1 cellular context compared by ENCODE assay signal in the genomic region with DNA sequence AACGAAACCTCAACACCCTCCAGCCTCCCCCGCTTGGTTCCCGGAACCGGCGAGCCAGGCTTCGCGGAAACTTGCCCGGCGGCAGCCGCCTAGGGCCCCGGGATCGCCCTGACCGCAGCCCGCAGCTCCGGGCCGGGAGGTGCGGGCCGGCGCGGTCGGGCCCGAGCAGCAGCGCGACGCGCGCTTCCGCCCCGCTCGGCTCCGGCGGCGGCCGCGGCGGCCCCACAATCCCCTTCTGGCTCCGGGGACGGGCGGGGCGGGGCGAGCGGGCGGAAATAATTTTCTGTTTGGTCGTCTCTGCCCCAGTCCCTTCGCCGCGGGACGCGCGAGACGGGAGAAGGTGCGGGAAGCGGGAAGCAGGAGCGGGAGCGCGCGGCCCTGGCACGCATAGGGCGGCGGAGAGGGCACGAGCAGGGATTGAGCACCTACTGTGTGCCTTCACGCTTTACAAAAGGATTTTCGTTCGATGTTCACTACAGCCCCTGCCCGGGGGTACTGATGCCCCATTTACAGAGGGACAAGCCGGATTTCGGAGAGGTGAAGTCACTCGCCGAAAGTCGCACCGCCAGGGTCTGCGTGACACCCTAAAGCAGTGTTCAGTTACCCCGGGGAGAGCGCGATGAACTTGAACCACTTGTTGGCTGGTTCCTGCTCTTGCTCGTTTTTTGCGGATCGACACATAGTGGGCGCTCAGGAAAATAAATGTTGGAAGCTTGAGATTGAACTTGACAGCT.
TF ChIP-seq lines count a peak whose summit lies in the region.

No MANE protein-coding gene starts in this region.

TF ChIP-seq in K562, 482 proteins besides CTCF, POLR2A, EP300 and RAD21 (continued from another document and continues in another):
- TF ChIP-seq NRF1 (conservative IDR thresholded peaks at IDR 0.05 in 1 of 2, IDR thresholded peaks at IDR 0.05 in 1 of 2) (peak; percentile 15 to 20; a peak in 2 of 4 replicates), POLR3A (IDR thresholded peaks at IDR 0.05; ENCODE audit: borderline replicate concordance, extremely low read depth, insufficient read depth, insufficient read length) (no peak), RBBP5 (IDR thresholded peaks at IDR 0.05; ENCODE audit: borderline replicate concordance, insufficient read depth, low read length, poor library complexity, severe bottlenecking) (peak; percentile 63), VEZF1 (CRISPR knock-in tag; IDR thresholded peaks at IDR 0.05) (peak; percentile 86), RB1 (IDR thresholded peaks at IDR 0.05; ENCODE audit: low read depth) (peak; percentile 77), ZBTB1 (CRISPR knock-in tag; IDR thresholded peaks at IDR 0.05; ENCODE audit: borderline replicate concordance, low read depth) (peak; percentile 97), MITF (IDR thresholded peaks at IDR 0.05) (no peak; the same call in 1 of the 2 replicates), ZNF124 (CRISPR knock-in tag; IDR thresholded peaks at IDR 0.05) (no peak), ATF6 (CRISPR knock-in tag; IDR thresholded peaks at IDR 0.05) (no peak), TBL1XR1 (IDR thresholded peaks at IDR 0.05; ENCODE audit: low read length in 2 of 2) (no peak; a peak in 1 of 4 replicates), SP1 (CRISPR knock-in tag; IDR thresholded peaks at IDR 0.05) (no peak; the same call in 1 of the 2 replicates), MNT (conservative IDR thresholded peaks at IDR 0.05) (peak in 1 of 2 experiments; percentile 32; a peak in 1 of 4 replicates), AFF1 (IDR thresholded peaks at IDR 0.05; ENCODE audit: low read depth in 1 of 2, partially characterized antibody in 2 of 2) (peak in 1 of 2 experiments; percentile 3), CGGBP1 (CRISPR knock-in tag; IDR thresholded peaks at IDR 0.05) (peak; percentile 63; the same call in 1 of the 2 replicates), TFE3 (CRISPR knock-in tag; IDR thresholded peaks at IDR 0.05) (no peak), PHF8 (IDR thresholded peaks at IDR 0.05; ENCODE audit: borderline replicate concordance, low read length) (peak; percentile 80; the same call in 1 of the 2 replicates), KDM5B (IDR thresholded peaks at IDR 0.05; ENCODE audit: insufficient replicate concordance, low read depth, low read length) (peak; percentile 76), ATF7 (IDR thresholded peaks at IDR 0.05) (peak; percentile 53)
- TF ChIP-seq, protein P1, sequence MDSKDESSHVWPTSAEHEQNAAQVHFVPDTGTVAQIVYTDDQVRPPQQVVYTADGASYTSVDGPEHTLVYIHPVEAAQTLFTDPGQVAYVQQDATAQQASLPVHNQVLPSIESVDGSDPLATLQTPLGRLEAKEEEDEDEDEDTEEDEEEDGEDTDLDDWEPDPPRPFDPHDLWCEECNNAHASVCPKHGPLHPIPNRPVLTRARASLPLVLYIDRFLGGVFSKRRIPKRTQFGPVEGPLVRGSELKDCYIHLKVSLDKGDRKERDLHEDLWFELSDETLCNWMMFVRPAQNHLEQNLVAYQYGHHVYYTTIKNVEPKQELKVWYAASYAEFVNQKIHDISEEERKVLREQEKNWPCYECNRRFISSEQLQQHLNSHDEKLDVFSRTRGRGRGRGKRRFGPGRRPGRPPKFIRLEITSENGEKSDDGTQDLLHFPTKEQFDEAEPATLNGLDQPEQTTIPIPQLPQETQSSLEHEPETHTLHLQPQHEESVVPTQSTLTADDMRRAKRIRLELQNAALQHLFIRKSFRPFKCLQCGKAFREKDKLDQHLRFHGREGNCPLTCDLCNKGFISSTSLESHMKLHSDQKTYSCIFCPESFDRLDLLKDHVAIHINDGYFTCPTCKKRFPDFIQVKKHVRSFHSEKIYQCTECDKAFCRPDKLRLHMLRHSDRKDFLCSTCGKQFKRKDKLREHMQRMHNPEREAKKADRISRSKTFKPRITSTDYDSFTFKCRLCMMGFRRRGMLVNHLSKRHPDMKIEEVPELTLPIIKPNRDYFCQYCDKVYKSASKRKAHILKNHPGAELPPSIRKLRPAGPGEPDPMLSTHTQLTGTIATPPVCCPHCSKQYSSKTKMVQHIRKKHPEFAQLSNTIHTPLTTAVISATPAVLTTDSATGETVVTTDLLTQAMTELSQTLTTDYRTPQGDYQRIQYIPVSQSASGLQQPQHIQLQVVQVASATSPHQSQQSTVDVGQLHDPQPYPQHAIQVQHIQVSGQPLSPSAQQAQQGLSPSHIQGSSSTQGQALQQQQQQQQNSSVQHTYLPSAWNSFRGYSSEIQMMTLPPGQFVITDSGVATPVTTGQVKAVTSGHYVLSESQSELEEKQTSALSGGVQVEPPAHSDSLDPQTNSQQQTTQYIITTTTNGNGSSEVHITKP (IDR thresholded peaks at IDR 0.05; ENCODE audit: partially characterized antibody), result no peak
- TF ChIP-seq, protein P2, sequence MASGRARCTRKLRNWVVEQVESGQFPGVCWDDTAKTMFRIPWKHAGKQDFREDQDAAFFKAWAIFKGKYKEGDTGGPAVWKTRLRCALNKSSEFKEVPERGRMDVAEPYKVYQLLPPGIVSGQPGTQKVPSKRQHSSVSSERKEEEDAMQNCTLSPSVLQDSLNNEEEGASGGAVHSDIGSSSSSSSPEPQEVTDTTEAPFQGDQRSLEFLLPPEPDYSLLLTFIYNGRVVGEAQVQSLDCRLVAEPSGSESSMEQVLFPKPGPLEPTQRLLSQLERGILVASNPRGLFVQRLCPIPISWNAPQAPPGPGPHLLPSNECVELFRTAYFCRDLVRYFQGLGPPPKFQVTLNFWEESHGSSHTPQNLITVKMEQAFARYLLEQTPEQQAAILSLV (tag; IDR thresholded peaks at IDR 0.05), result no peak
- TF ChIP-seq, protein P3, sequence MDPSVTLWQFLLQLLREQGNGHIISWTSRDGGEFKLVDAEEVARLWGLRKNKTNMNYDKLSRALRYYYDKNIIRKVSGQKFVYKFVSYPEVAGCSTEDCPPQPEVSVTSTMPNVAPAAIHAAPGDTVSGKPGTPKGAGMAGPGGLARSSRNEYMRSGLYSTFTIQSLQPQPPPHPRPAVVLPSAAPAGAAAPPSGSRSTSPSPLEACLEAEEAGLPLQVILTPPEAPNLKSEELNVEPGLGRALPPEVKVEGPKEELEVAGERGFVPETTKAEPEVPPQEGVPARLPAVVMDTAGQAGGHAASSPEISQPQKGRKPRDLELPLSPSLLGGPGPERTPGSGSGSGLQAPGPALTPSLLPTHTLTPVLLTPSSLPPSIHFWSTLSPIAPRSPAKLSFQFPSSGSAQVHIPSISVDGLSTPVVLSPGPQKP (CRISPR knock-in tag; IDR thresholded peaks at IDR 0.05), result no peak
- TF ChIP-seq, protein P4, sequence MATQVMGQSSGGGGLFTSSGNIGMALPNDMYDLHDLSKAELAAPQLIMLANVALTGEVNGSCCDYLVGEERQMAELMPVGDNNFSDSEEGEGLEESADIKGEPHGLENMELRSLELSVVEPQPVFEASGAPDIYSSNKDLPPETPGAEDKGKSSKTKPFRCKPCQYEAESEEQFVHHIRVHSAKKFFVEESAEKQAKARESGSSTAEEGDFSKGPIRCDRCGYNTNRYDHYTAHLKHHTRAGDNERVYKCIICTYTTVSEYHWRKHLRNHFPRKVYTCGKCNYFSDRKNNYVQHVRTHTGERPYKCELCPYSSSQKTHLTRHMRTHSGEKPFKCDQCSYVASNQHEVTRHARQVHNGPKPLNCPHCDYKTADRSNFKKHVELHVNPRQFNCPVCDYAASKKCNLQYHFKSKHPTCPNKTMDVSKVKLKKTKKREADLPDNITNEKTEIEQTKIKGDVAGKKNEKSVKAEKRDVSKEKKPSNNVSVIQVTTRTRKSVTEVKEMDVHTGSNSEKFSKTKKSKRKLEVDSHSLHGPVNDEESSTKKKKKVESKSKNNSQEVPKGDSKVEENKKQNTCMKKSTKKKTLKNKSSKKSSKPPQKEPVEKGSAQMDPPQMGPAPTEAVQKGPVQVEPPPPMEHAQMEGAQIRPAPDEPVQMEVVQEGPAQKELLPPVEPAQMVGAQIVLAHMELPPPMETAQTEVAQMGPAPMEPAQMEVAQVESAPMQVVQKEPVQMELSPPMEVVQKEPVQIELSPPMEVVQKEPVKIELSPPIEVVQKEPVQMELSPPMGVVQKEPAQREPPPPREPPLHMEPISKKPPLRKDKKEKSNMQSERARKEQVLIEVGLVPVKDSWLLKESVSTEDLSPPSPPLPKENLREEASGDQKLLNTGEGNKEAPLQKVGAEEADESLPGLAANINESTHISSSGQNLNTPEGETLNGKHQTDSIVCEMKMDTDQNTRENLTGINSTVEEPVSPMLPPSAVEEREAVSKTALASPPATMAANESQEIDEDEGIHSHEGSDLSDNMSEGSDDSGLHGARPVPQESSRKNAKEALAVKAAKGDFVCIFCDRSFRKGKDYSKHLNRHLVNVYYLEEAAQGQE (CRISPR knock-in tag; IDR thresholded peaks at IDR 0.05; ENCODE audit: low read depth), result peak; percentile 41; the same call in 1 of the 2 replicates
